8 cellular contexts compared by ENCODE assay signal in the genomic region with DNA sequence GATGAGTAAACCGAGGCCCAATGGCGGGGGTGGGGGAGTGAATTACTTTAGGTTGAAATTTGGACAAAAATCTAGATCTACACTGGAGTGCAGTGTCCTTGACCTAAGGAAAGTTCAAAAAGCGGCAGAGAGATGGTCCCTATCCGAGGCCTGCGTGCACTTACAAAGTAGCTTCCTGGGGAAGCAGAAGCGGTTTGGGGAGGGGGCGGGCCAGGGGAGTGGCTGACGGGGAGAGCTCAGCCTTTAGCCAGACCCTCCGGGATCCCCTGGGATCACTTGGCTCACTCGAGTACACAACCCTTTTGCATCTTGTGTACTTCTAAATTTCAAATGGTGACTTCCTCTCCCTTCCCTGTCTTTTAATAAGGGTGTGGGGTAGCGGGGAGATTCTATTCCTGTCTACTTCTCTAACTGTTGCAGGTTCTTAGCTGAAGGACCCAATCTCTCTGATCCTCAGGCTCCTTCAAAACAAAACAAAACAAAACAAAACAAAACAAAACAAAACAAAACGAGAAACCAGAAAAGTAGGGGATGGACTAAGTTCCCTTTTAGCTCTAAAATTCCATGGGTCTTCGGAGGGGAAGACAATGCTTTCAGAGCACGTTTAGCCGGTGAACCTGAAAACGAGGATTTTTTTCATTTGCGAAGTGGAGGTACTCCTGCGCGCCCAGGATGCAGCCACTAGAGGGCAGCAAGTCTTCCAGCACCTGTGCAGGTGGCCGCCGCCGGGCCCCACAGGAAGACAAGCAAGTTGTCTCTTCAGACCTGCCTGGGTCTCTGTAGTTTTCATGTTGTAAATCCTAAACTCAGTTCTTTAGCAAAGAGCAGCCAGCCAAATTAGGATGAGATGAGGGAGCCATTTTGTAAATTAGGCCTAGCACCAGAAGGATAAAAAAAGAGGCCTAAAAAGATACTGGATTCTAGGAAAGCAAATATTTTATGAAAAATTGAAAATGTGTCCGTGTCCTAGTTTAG. TPM values are rescaled to one million over a fixed set of nuclear protein-coding genes. Genes with fewer than 3 reads are reported as not detected.
DNase-seq lines count a peak whose midpoint lies in the region; ATAC-seq and TF ChIP-seq lines count a peak whose summit lies in the region.

No MANE protein-coding gene starts in this region.

- H2AK5ac ChIP-seq in mesendoderm (ENCODE audit: low read length) = no peak overlapping the region

- H3K23ac ChIP-seq in mesendoderm (ENCODE audit: low read length) = no peak overlapping the region

- H3K18ac ChIP-seq in mesendoderm (ENCODE audit: low read length) = no peak overlapping the region

- no peak overlapping the region for H3K4ac ChIP-seq in mesendoderm (ENCODE audit: low read depth, low read length)

- intact Hi-C loops in Caco-2 (cut with micrococcal nuclease; ENCODE audit: unreplicated experiment) = loop anchor here (1.0 to 10.0 kb wide), 6 partner anchors 17 to 243 kb away; a partner anchor contains a TSS

- peaks cover 11% of the 10 kb centered on the region for H3K9me3 Mint-ChIP-seq in Caco-2 (ENCODE audit: unreplicated experiment)
- H3K9me3 Mint-ChIP-seq in effector memory CD8-positive, alpha-beta T cell = no peaks in the 10 kb centered on the region

- no peaks in the 10 kb centered on the region for H3K79me2 ChIP-seq in mesendoderm (ENCODE audit: control insufficient read depth, insufficient read depth, low read length)

- no peak overlapping the region for H3K4me3 ChIP-seq in Caco-2 (ENCODE audit: low read depth, low read length)
- H3K4me3 ChIP-seq in mesendoderm (ENCODE audit: low read length) = no peak overlapping the region

- no TSS peak for BruUV-seq in Caco-2 (replicated peaks; lab: Mats Ljungman, UMichigan)

- H3K4me1 ChIP-seq in Caco-2 (peaks cover 18% of the 10 kb centered on the region), mesendoderm (ENCODE audit: control insufficient read depth, low read depth, low read length) (no peaks in the 10 kb centered on the region)

- H3K56ac ChIP-seq in mesendoderm (ENCODE audit: low read length) = peak overlapping the region; percentile 18

- no peaks in the 10 kb centered on the region for H3K36me3 Mint-ChIP-seq in Caco-2 (ENCODE audit: insufficient read depth, unreplicated experiment)
- no peaks in the 10 kb centered on the region for H3K36me3 Mint-ChIP-seq in effector memory CD8-positive, alpha-beta T cell (ENCODE audit: insufficient read depth)

- H3K36me3 ChIP-seq in Caco-2 (ENCODE audit: control insufficient read depth, insufficient read depth, low read length) (no peaks in the 10 kb centered on the region), mesendoderm (ENCODE audit: control insufficient read depth, insufficient read depth, low read length) (no peaks in the 10 kb centered on the region)

- no peak overlapping the region for H2BK15ac ChIP-seq in mesendoderm (replicated peaks; ENCODE audit: low read depth)

- no peaks in the 10 kb centered on the region for H3K27me3 ChIP-seq in Caco-2 (replicated peaks; ENCODE audit: control insufficient read depth, insufficient read depth, low read length)
- H3K27me3 ChIP-seq in mesendoderm (ENCODE audit: insufficient read depth, low read length, poor library complexity) = no peaks in the 10 kb centered on the region

- CTCF ChIA-PET in Caco-2 (lab: Charles Lee) = interaction anchor here (0.6 to 1.8 kb wide), 8 partner anchors 8 to 243 kb away, joined by 3 to 12 read pairs (median 3); no protein-coding TSS in a partner anchor

- H3K27ac Mint-ChIP-seq in Caco-2 (ENCODE audit: unreplicated experiment) = peak overlapping the region; percentile 74
- peak overlapping the region in 1 of 2 donors; percentile 20 for H3K27ac Mint-ChIP-seq in effector memory CD8-positive, alpha-beta T cell

- no peaks in the 10 kb centered on the region for H3K79me1 ChIP-seq in mesendoderm (ENCODE audit: low read length)

- no peak overlapping the region for H2BK5ac ChIP-seq in mesendoderm (ENCODE audit: low read length)

- peak overlapping the region; percentile 35 for H3K9ac ChIP-seq in mesendoderm (ENCODE audit: low read length)

- TF ChIP-seq CTCF in Caco-2 (IDR thresholded peaks at IDR 0.05; ENCODE audit: insufficient read depth in 1 of 2, low read depth in 1 of 2, low read length in 1 of 2, severe bottlenecking in 1 of 2, unreplicated experiment in 1 of 2) = peak; percentile 92 to 95

- no peak overlapping the region for H4K8ac ChIP-seq in mesendoderm (ENCODE audit: low read depth, low read length)

- H3K4me2 ChIP-seq in mesendoderm (ENCODE audit: low read length) = peak overlapping the region; percentile 64

- no peak overlapping the region for H3K27ac ChIP-seq in mesendoderm (ENCODE audit: low read depth, low read length)

- WGBS in mesendoderm (ENCODE audit: extremely low coverage, insufficient coverage, low lambda C conversion rate) = no CpG with 5 or more reads among the region's 23 CpGs

- peak; percentile 88 to 90 for DNase-seq in Caco-2
- DNase-seq in NCI-H748 (lab: John Stamatoyannopoulos, UW; ENCODE audit: unreplicated experiment) = peak; percentile 78
- DNase-seq in activated CD8-positive, alpha-beta memory T cell treated with anti-CD3 and anti-CD28 coated beads for 24 hours = peak; percentile 90
- DNase-seq in effector memory CD8-positive, alpha-beta T cell = peak; percentile 79 to 84 (median 82)
- peak; percentile 89 for DNase-seq in mesendoderm
- DNase-seq in stimulated activated CD8-positive, alpha-beta memory T cell treated with anti-CD3 and anti-CD28 coated beads, Interleukin-4, amount 100 ng/mL, for 1 hour (ENCODE audit: low read depth in 2 of 2, low spot score in 1 of 2) = peak; percentile 70 to 77

- H4K5ac ChIP-seq in mesendoderm (ENCODE audit: low read length) = no peak overlapping the region

- H3K4me1 Mint-ChIP-seq in Caco-2 (ENCODE audit: low read depth, unreplicated experiment) = peaks cover 43% of the 10 kb centered on the region
- H3K4me1 Mint-ChIP-seq in effector memory CD8-positive, alpha-beta T cell (ENCODE audit: low read depth in 2 of 2) = peaks cover 4 to 5% of the 10 kb centered on the region in 2 donors

- peak overlapping the region; percentile 69 for H3K4me3 Mint-ChIP-seq in Caco-2 (ENCODE audit: unreplicated experiment)
- peak overlapping the region in 1 of 2 donors; percentile 33 for H3K4me3 Mint-ChIP-seq in effector memory CD8-positive, alpha-beta T cell

- H2BK120ac ChIP-seq in mesendoderm (ENCODE audit: low read depth, low read length) = no peak overlapping the region

- no peaks in the 10 kb centered on the region for H3K27me3 Mint-ChIP-seq in Caco-2 (ENCODE audit: insufficient read depth, unreplicated experiment)
- H3K27me3 Mint-ChIP-seq in effector memory CD8-positive, alpha-beta T cell = peaks cover 0 to 11% of the 10 kb centered on the region in 2 donors

- POLR2A ChIA-PET in Caco-2 (lab: Charles Lee) = interaction anchor here (0.6 kb wide), 1 partner anchor 74 kb away, joined by 3 read pairs; no protein-coding TSS in a partner anchor

- no peaks in the 10 kb centered on the region for H3K9me3 ChIP-seq in Caco-2

- ATAC-seq in HG02885 (IDR thresholded peaks at IDR 0.05; ENCODE audit: poor library complexity, unreplicated experiment) = peak; percentile 56
- peak; percentile 100 for ATAC-seq in effector memory CD8-positive, alpha-beta T cell (replicated peaks)
- ATAC-seq in GM18873 (IDR thresholded peaks at IDR 0.05; ENCODE audit: low FRiP score, unreplicated experiment) = no peak

RNA-seq across cellular contexts. Expression of a gene that starts 17.9 kb away (rescaled TPM):
- total RNA-seq in Caco-2 (2022) = 47.2 and 47.4 TPM in 2 replicates
- 19.3 TPM for polyA plus RNA-seq in mesendoderm (2013, experiment 1 of 2)
- polyA plus RNA-seq in mesendoderm (2013, experiment 2 of 2) = 19.3 TPM

RNA-seq across cellular contexts. Expression of a gene that starts 53.8 kb away (rescaled TPM):
- 34.9 and 36.6 TPM in 2 replicates for total RNA-seq in Caco-2 (2022)
- polyA plus RNA-seq in mesendoderm (2013, experiment 1 of 2) = 16.9 TPM
- polyA plus RNA-seq in mesendoderm (2013, experiment 2 of 2) = 17.1 TPM
